Comparison of ENCODE assay signal across 21 cellular contexts in genomic region chr1:81678779-81679178, GRCh38.
DNase-seq lines count a peak whose midpoint lies in the region; ATAC-seq and TF ChIP-seq lines count a peak whose summit lies in the region.
"Had no signal": no experiment of that assay in that cellular context is flagged by ENCODE, and none has a peak within 500 bp of the region (broad histone marks: within the 10 kb centered on the region; RNA-seq: fewer than 3 reads in every experiment).

No MANE protein-coding gene starts in this region.

- H3K9me3 ChIP-seq in body of pancreas, result no peaks in the 10 kb centered on the region
- H3K9me3 ChIP-seq: ovary, upper lobe of right lung had no signal

- peak overlapping the region; percentile 95 for H3K27ac Mint-ChIP-seq in type B pancreatic cell
- no peak overlapping the region for H3K27ac Mint-ChIP-seq in activated T-cell treated with anti-CD3 and anti-CD28 coated beads, Interleukin-2, amount 50 U/mL, for 72 hours
- H3K27ac Mint-ChIP-seq: activated CD4-positive, alpha-beta T cell treated with anti-CD3 and anti-CD28 coated beads, Interleukin-2, amount 10 ng/mL, durations not matched to agents 7 days and 5 days; activated T-cell treated with anti-CD3 and anti-CD28 coated beads, Interleukin-2, amount 50 U/mL, for 24 hours; natural killer cell treated with Interleukin-12 subunit alpha and Interleukin-12 subunit beta and Interleukin-15 and Interleukin-18, amount 100 ng/mL, for 72 hours had no signal

- peaks cover 16% of the 10 kb centered on the region for H3K4me1 ChIP-seq in body of pancreas
- no peaks in the 10 kb centered on the region for H3K4me1 ChIP-seq in foreskin keratinocyte

- peak; percentile 27 for ATAC-seq in body of pancreas
- ATAC-seq in foreskin keratinocyte, result peak; percentile 60
- ATAC-seq in activated T-cell treated with anti-CD3 and anti-CD28 coated beads, Interleukin-2, amount 50 U/mL, for 72 hours (replicated peaks in 1 of 2), result no peak
- ATAC-seq in GM21526 (IDR thresholded peaks at IDR 0.05; ENCODE audit: low FRiP score, unreplicated experiment), result no peak
- ATAC-seq in GM21390 (IDR thresholded peaks at IDR 0.05; ENCODE audit: unreplicated experiment), result no peak
- ATAC-seq: natural killer cell treated with Interleukin-12 subunit alpha and Interleukin-12 subunit beta and Interleukin-15 and Interleukin-18, amount 100 ng/mL, for 72 hours; upper lobe of right lung had no signal

- peaks cover 45% of the 10 kb centered on the region for H3K4me1 Mint-ChIP-seq in type B pancreatic cell (ENCODE audit: unreplicated experiment)
- H3K4me1 Mint-ChIP-seq in activated T-cell treated with anti-CD3 and anti-CD28 coated beads, Interleukin-2, amount 50 U/mL, for 72 hours (ENCODE audit: low read depth), result no peaks in the 10 kb centered on the region
- H3K4me1 Mint-ChIP-seq: activated CD4-positive, alpha-beta T cell treated with anti-CD3 and anti-CD28 coated beads, Interleukin-2, amount 10 ng/mL, durations not matched to agents 7 days and 5 days had no signal

- no peaks in the 10 kb centered on the region for H3K36me3 ChIP-seq in body of pancreas (replicated peaks in 1 of 2; ENCODE audit: insufficient read depth in 1 of 2, low read depth in 2 of 2)
- H3K36me3 ChIP-seq: ovary, upper lobe of right lung had no signal

- peak; percentile 90 for DNase-seq in LNCaP clone FGC (ENCODE audit: low read depth)
- DNase-seq in body of pancreas, result no peak
- DNase-seq in foreskin keratinocyte, result no peak
- no peak for DNase-seq in type B pancreatic cell (ENCODE audit: extremely low spot score, unreplicated experiment)
- no peak for DNase-seq in activated T-cell treated with anti-CD3 and anti-CD28 coated beads, Interleukin-2, amount 50 U/mL, for 72 hours
- DNase-seq: activated CD4-positive, alpha-beta T cell treated with anti-CD3 and anti-CD28 coated beads, Interleukin-2, amount 10 ng/mL, durations not matched to agents 7 days and 5 days; activated gamma-delta T cell treated with Interleukin-2 at 50 U/mL for 16 hours; activated T-cell treated with anti-CD3 and anti-CD28 coated beads, Interleukin-2, amount 50 U/mL, for 24 hours; EL; head of caudate nucleus; NCI-H2081 treated with DMSO at 0.1 percent for 48 hours; NCI-H446; OCI-M1; ovary; SHP77; SW 1271; T-helper 9 cell; upper lobe of right lung had no signal

- H3K36me3 Mint-ChIP-seq in type B pancreatic cell, result no peaks in the 10 kb centered on the region
- no peaks in the 10 kb centered on the region for H3K36me3 Mint-ChIP-seq in activated T-cell treated with anti-CD3 and anti-CD28 coated beads, Interleukin-2, amount 50 U/mL, for 72 hours (ENCODE audit: insufficient read depth in 2 of 2)
- H3K36me3 Mint-ChIP-seq: natural killer cell treated with Interleukin-12 subunit alpha and Interleukin-12 subunit beta and Interleukin-15 and Interleukin-18, amount 100 ng/mL, for 72 hours had no signal

- H3K27ac ChIP-seq in body of pancreas (no peak overlapping the region), foreskin keratinocyte (no peak overlapping the region)
- H3K27ac ChIP-seq: ovary, upper lobe of right lung had no signal

- intact Hi-C loops in body of pancreas (cut with DNase I), result no loop called here

- peaks cover 4% of the 10 kb centered on the region for H3K9me3 Mint-ChIP-seq in type B pancreatic cell
- peaks cover 3% of the 10 kb centered on the region in 2 donors for H3K9me3 Mint-ChIP-seq in activated T-cell treated with anti-CD3 and anti-CD28 coated beads, Interleukin-2, amount 50 U/mL, for 72 hours

- TF ChIP-seq POLR2A in body of pancreas (IDR thresholded peaks at IDR 0.05), result no peak

- H3K27me3 ChIP-seq in body of pancreas (no peaks in the 10 kb centered on the region), foreskin keratinocyte (no peaks in the 10 kb centered on the region)
- H3K27me3 ChIP-seq: ovary, upper lobe of right lung had no signal

- H3K4me3 ChIP-seq in LNCaP clone FGC (ENCODE audit: low read depth, low read length) (0 out of 2 replicates have a peak overlapping the region, but pooled peaks have one; percentile 5), body of pancreas (no peak overlapping the region)
- H3K4me3 ChIP-seq: ovary, upper lobe of right lung had no signal

- no peaks in the 10 kb centered on the region for H3K27me3 Mint-ChIP-seq in type B pancreatic cell
- H3K27me3 Mint-ChIP-seq in activated T-cell treated with anti-CD3 and anti-CD28 coated beads, Interleukin-2, amount 50 U/mL, for 72 hours (ENCODE audit: low read depth), result no peaks in the 10 kb centered on the region
- H3K27me3 Mint-ChIP-seq: activated CD4-positive, alpha-beta T cell treated with anti-CD3 and anti-CD28 coated beads, Interleukin-2, amount 10 ng/mL, durations not matched to agents 7 days and 5 days; activated T-cell treated with anti-CD3 and anti-CD28 coated beads, Interleukin-2, amount 50 U/mL, for 24 hours; natural killer cell treated with Interleukin-12 subunit alpha and Interleukin-12 subunit beta and Interleukin-15 and Interleukin-18, amount 100 ng/mL, for 72 hours had no signal

- TF ChIP-seq CTCF in LNCaP clone FGC (IDR thresholded peaks at IDR 0.05; ENCODE audit: control insufficient read depth, extremely low read depth, insufficient read depth) (no peak), body of pancreas (IDR thresholded peaks at IDR 0.05) (no peak), foreskin keratinocyte (conservative IDR thresholded peaks at IDR 0.05) (no peak), type B pancreatic cell (conservative IDR thresholded peaks at IDR 0.05) (no peak)

- peak overlapping the region; percentile 71 for H3K4me3 Mint-ChIP-seq in type B pancreatic cell
- H3K4me3 Mint-ChIP-seq in activated T-cell treated with anti-CD3 and anti-CD28 coated beads, Interleukin-2, amount 50 U/mL, for 72 hours, result no peak overlapping the region
- H3K4me3 Mint-ChIP-seq: activated CD4-positive, alpha-beta T cell treated with anti-CD3 and anti-CD28 coated beads, Interleukin-2, amount 10 ng/mL, durations not matched to agents 7 days and 5 days; activated T-cell treated with anti-CD3 and anti-CD28 coated beads, Interleukin-2, amount 50 U/mL, for 24 hours; natural killer cell treated with Interleukin-12 subunit alpha and Interleukin-12 subunit beta and Interleukin-15 and Interleukin-18, amount 100 ng/mL, for 72 hours had no signal

- 47 to 65% methylated on average over 3 of the region's 3 CpGs for WGBS in body of pancreas, 2 donors

Comparison
In these comparisons a context has a peak if more than half of its experiments do, and no peak if none do; other contexts are left out.
1. ATAC-seq: peak in body of pancreas (single experiment) and foreskin keratinocyte (single experiment); none in activated T-cell treated with anti-CD3 and anti-CD28 coated beads, Interleukin-2, amount 50 U/mL, for 72 hours (0 of 2), GM21526 (single experiment) and GM21390 (single experiment).